In the genomic region with DNA sequence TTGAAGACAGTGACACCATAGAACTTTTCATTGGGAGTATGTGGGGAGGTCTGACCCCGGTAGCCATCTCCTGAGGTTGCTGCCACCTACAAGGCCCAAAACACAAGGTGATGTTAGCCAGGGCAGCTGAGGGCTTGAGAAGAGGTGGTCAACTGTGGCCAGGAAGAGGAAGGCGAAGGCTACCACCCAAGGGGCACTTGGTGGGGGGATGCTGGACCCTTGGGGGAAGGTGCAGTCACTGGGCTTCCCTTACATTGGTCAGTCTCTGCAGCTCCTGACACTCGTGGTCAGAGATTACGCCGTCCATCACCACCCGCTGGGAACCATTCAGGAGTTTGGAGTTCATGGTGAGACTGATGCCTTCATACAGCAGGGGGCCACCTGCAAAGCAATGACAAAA, we compare ENCODE assay signal across 19 cellular contexts. TPM values are rescaled to one million over a fixed set of nuclear protein-coding genes. Genes with fewer than 3 reads are reported as not detected.
A peak's percentile ranks its signal among the peaks of the same experiment; 100 is the strongest.
DNase-seq lines count a peak whose midpoint lies in the region; ATAC-seq and TF ChIP-seq lines count a peak whose summit lies in the region.
"Had no signal": no experiment of that assay in that cellular context is flagged by ENCODE, and none has a peak within 500 bp of the region (broad histone marks: within the 10 kb centered on the region; RNA-seq: fewer than 3 reads in every experiment).

No MANE protein-coding gene starts in this region.

- H3K36me3 Mint-ChIP-seq in activated T-cell treated with anti-CD3 and anti-CD28 coated beads, Interleukin-2, amount 50 U/mL, for 24 hours (ENCODE audit: low read depth): peaks cover 90% of the 10 kb centered on the region
- peaks cover 13 to 28% of the 10 kb centered on the region in 2 donors for H3K36me3 Mint-ChIP-seq in activated T-cell treated with anti-CD3 and anti-CD28 coated beads, Interleukin-2, amount 50 U/mL, for 72 hours (ENCODE audit: insufficient read depth in 2 of 2)
- H3K36me3 Mint-ChIP-seq in HFFc6 (ENCODE audit: low read depth) (peaks cover 69% of the 10 kb centered on the region), glutamatergic neuron (ENCODE audit: unreplicated experiment) (peaks cover 44% of the 10 kb centered on the region)

- peaks cover 0 to 7% (median 2%) of the 10 kb centered on the region in 4 donors for H3K4me1 ChIP-seq in stomach
- peaks cover 0 to 5% of the 10 kb centered on the region in 2 donors for H3K4me1 ChIP-seq in left lung
- no peaks in the 10 kb centered on the region for H3K4me1 ChIP-seq in prostate gland (replicated peaks)
- H3K4me1 ChIP-seq: BLaER1 had no signal

- H3K27me3 ChIP-seq in stomach (no peaks in the 10 kb centered on the region), left lung (no peaks in the 10 kb centered on the region), prostate gland (replicated peaks; ENCODE audit: insufficient read depth) (no peaks in the 10 kb centered on the region)
- H3K27me3 ChIP-seq: BLaER1 had no signal

- no peaks in the 10 kb centered on the region for H3K27me3 Mint-ChIP-seq in activated T-cell treated with anti-CD3 and anti-CD28 coated beads, Interleukin-2, amount 50 U/mL, for 24 hours
- H3K27me3 Mint-ChIP-seq in activated T-cell treated with anti-CD3 and anti-CD28 coated beads, Interleukin-2, amount 50 U/mL, for 72 hours (ENCODE audit: low read depth): no peaks in the 10 kb centered on the region
- H3K27me3 Mint-ChIP-seq in HFFc6 (ENCODE audit: insufficient read depth) (peaks cover 2% of the 10 kb centered on the region; the same call in 1 of the 2 replicates), glutamatergic neuron (ENCODE audit: unreplicated experiment) (peaks cover 10% of the 10 kb centered on the region)
- H3K27me3 Mint-ChIP-seq: CD4-positive, alpha-beta T cell had no signal

- intact Hi-C loops in stomach (cut with DNase I; ENCODE audit: low total_unique reads): no loop called here
- intact Hi-C loops in left lung (cut with DNase I): no loop called here
- intact Hi-C loops in prostate gland (cut with DNase I): no loop called here

- H3K4me3 ChIP-seq in stomach (no peak overlapping the region), left lung (no peak overlapping the region), prostate gland (no peak overlapping the region)
- H3K4me3 ChIP-seq: BLaER1, GM12878 had no signal

- peak; percentile 9 for DNase-seq in activated T-cell treated with anti-CD3 and anti-CD28 coated beads, Interleukin-2, amount 50 U/mL, for 24 hours
- no peak for DNase-seq in activated T-cell treated with anti-CD3 and anti-CD28 coated beads, Interleukin-2, amount 50 U/mL, for 72 hours
- DNase-seq in HFFc6 (no peak), glutamatergic neuron (no peak), stomach (peak; percentile 16), left lung (no peak), prostate gland (ENCODE audit: low spot score) (no peak)
- DNase-seq: AML-193; Calu3; CD4-positive, alpha-beta T cell; DMS 273 treated with DMSO at 0.1 percent for 48 hours had no signal

- H3K36me3 ChIP-seq in stomach (peaks cover 43 to 94% (median 88%) of the 10 kb centered on the region in 4 donors), left lung (peaks cover 0 to 89% of the 10 kb centered on the region in 2 donors), prostate gland (no peaks in the 10 kb centered on the region)

- H3K9me3 Mint-ChIP-seq in activated T-cell treated with anti-CD3 and anti-CD28 coated beads, Interleukin-2, amount 50 U/mL, for 24 hours: no peaks in the 10 kb centered on the region
- no peaks in the 10 kb centered on the region for H3K9me3 Mint-ChIP-seq in activated T-cell treated with anti-CD3 and anti-CD28 coated beads, Interleukin-2, amount 50 U/mL, for 72 hours
- H3K9me3 Mint-ChIP-seq in HFFc6: no peaks in the 10 kb centered on the region
- H3K9me3 Mint-ChIP-seq in glutamatergic neuron (ENCODE audit: unreplicated experiment): peaks cover 12% of the 10 kb centered on the region
- H3K9me3 Mint-ChIP-seq: CD4-positive, alpha-beta T cell had no signal

- no peak for TF ChIP-seq EP300 in stomach (IDR thresholded peaks at IDR 0.05)

- H3K9me3 ChIP-seq in stomach (no peaks in the 10 kb centered on the region), left lung (no peaks in the 10 kb centered on the region), prostate gland (no peaks in the 10 kb centered on the region)

- 91 to 97% (median 95%) methylated on average over 6 of the region's 6 CpGs for WGBS in stomach, 5 donors
- WGBS in prostate gland: 93% methylated on average over 6 of the region's 6 CpGs

- no peaks in the 10 kb centered on the region for H3K4me1 Mint-ChIP-seq in activated T-cell treated with anti-CD3 and anti-CD28 coated beads, Interleukin-2, amount 50 U/mL, for 24 hours (ENCODE audit: low read depth)
- H3K4me1 Mint-ChIP-seq in activated T-cell treated with anti-CD3 and anti-CD28 coated beads, Interleukin-2, amount 50 U/mL, for 72 hours (ENCODE audit: low read depth): peaks cover 7% of the 10 kb centered on the region
- H3K4me1 Mint-ChIP-seq in HFFc6 (ENCODE audit: low read depth) (peaks cover 22% of the 10 kb centered on the region), glutamatergic neuron (ENCODE audit: low read depth, unreplicated experiment) (peaks cover 7% of the 10 kb centered on the region)

- no peak overlapping the region for H3K27ac ChIP-seq in stomach
- no peak overlapping the region for H3K27ac ChIP-seq in left lung
- H3K27ac ChIP-seq in prostate gland: no peak overlapping the region
- H3K27ac ChIP-seq: 22Rv1, BLaER1 had no signal

- TF ChIP-seq POLR2A in stomach (IDR thresholded peaks at IDR 0.05) (no peak), prostate gland (IDR thresholded peaks at IDR 0.05) (no peak)

- no peak overlapping the region for H3K27ac Mint-ChIP-seq in activated T-cell treated with anti-CD3 and anti-CD28 coated beads, Interleukin-2, amount 50 U/mL, for 24 hours
- H3K27ac Mint-ChIP-seq in activated T-cell treated with anti-CD3 and anti-CD28 coated beads, Interleukin-2, amount 50 U/mL, for 72 hours: no peak overlapping the region
- H3K27ac Mint-ChIP-seq in HFFc6 (peak overlapping the region; percentile 27; the same call in 1 of the 2 replicates), glutamatergic neuron (ENCODE audit: unreplicated experiment) (peak overlapping the region; percentile 48)
- H3K27ac Mint-ChIP-seq: CD4-positive, alpha-beta T cell had no signal

- TF ChIP-seq CTCF in HFFc6 (IDR thresholded peaks at IDR 0.05) (no peak), glutamatergic neuron (IDR thresholded peaks at IDR 0.05; ENCODE audit: partially characterized antibody, unreplicated experiment) (no peak), stomach (IDR thresholded peaks at IDR 0.05) (no peak), left lung (IDR thresholded peaks at IDR 0.05) (no peak), prostate gland (IDR thresholded peaks at IDR 0.05) (no peak)

- ATAC-seq in activated T-cell treated with anti-CD3 and anti-CD28 coated beads, Interleukin-2, amount 50 U/mL, for 72 hours (replicated peaks in 1 of 2): no peak
- ATAC-seq in left lung (no peak), SK-N-SH treated with all-trans-retinoic acid at 6 μM for 48 hours (no peak)
- ATAC-seq: GM12878, HCT116 had no signal

- H3K4me3 Mint-ChIP-seq in activated T-cell treated with anti-CD3 and anti-CD28 coated beads, Interleukin-2, amount 50 U/mL, for 24 hours: no peak overlapping the region
- H3K4me3 Mint-ChIP-seq in activated T-cell treated with anti-CD3 and anti-CD28 coated beads, Interleukin-2, amount 50 U/mL, for 72 hours: no peak overlapping the region
- H3K4me3 Mint-ChIP-seq in HFFc6 (no peak overlapping the region), glutamatergic neuron (ENCODE audit: unreplicated experiment) (no peak overlapping the region)
- H3K4me3 Mint-ChIP-seq: CD4-positive, alpha-beta T cell had no signal

TF ChIP-seq in SK-N-SH treated with all-trans-retinoic acid at 6 μM for 48 hours, 23 proteins besides CTCF, POLR2A, EP300 and RAD21 (continues in another document):
- no peak for TF ChIP-seq ZNF565 (CRISPR knock-in tag; conservative IDR thresholded peaks at IDR 0.05; ENCODE audit: low read depth)

RNA-seq across cellular contexts. Expression of gene CLDN19, which starts 12.2 kb away (rescaled TPM):
- not detected for total RNA-seq in activated T-cell treated with anti-CD3 and anti-CD28 coated beads, Interleukin-2, amount 50 U/mL, for 72 hours
- total RNA-seq in HFFc6 (2021; fragmentation: NEBNext Ultra II Directional; extraction: Animal tissue kit (Norgen Biotek cat#: 25700)): not detected
- not detected for total RNA-seq in glutamatergic neuron (ENCODE audit: unreplicated experiment)
- under 1 TPM in 1 of 5 donors, not detected in 4; 0.37 TPM for total RNA-seq in stomach
- not detected for polyA plus RNA-seq in stomach
- not detected for total RNA-seq in left lung
- 1 to 10 TPM; 1.1 to 1.5 TPM for total RNA-seq in prostate gland
- total RNA-seq: A673; Calu3; CD4-positive, alpha-beta T cell; Daoy; GM12878; HT1080 had no signal
- polyA plus RNA-seq: GM12878 had no signal

RNA-seq across cellular contexts. Expression of gene P3H1, which starts 14.5 kb away (rescaled TPM):
- total RNA-seq in activated T-cell treated with anti-CD3 and anti-CD28 coated beads, Interleukin-2, amount 50 U/mL, for 72 hours: 10 to 100 TPM; 32.6 to 36.0 TPM
- total RNA-seq in HFFc6 (2021; fragmentation: NEBNext Ultra II Directional; extraction: Animal tissue kit (Norgen Biotek cat#: 25700)): 100 to 1,000 TPM; 115 to 169 (median 126) TPM
- total RNA-seq in glutamatergic neuron (ENCODE audit: unreplicated experiment) (86.0 TPM), stomach (10 to 100 TPM; 17.8 to 78.2 (median 43.0) TPM), left lung (10 to 100 TPM; 47.4 to 76.1 TPM), prostate gland (10 to 100 TPM; 21.0 to 52.1 TPM)
- 10 to 100 TPM in 2 of 3 donors, 1 to 10 TPM in 1; 5.0 to 18.2 (median 13.4) TPM for polyA plus RNA-seq in stomach

RNA-seq across cellular contexts. Expression of gene C1orf50, which starts 14.8 kb away (rescaled TPM):
- 10 to 100 TPM; 11.7 to 12.2 TPM for total RNA-seq in activated T-cell treated with anti-CD3 and anti-CD28 coated beads, Interleukin-2, amount 50 U/mL, for 72 hours
- 1 to 10 TPM; 4.9 to 8.8 (median 6.0) TPM for total RNA-seq in HFFc6 (2021; fragmentation: NEBNext Ultra II Directional; extraction: Animal tissue kit (Norgen Biotek cat#: 25700))
- total RNA-seq in glutamatergic neuron (ENCODE audit: unreplicated experiment) (21.6 TPM), stomach (1 to 10 TPM in 2 of 5 donors, under 1 TPM in 1, not detected in 2; 0.89 to 6.7 (median 6.1) TPM), left lung (1 to 10 TPM; 4.3 to 6.9 TPM), prostate gland (1 to 10 TPM; 3.3 to 3.6 TPM)
- 1 to 10 TPM; 3.9 to 6.0 (median 4.1) TPM for polyA plus RNA-seq in stomach

RNA-seq across cellular contexts. Expression of gene TMEM269, which starts 32.5 kb away (rescaled TPM):
- 1 to 10 TPM in 1 of 2 donors, under 1 TPM in 1; 0.81 to 1.9 TPM for total RNA-seq in activated T-cell treated with anti-CD3 and anti-CD28 coated beads, Interleukin-2, amount 50 U/mL, for 72 hours
- total RNA-seq in HFFc6 (2021; fragmentation: NEBNext Ultra II Directional; extraction: Animal tissue kit (Norgen Biotek cat#: 25700)): not detected
- total RNA-seq in glutamatergic neuron (ENCODE audit: unreplicated experiment) (0.32 TPM), stomach (under 1 TPM in 1 of 5 donors, not detected in 4; 0.55 TPM), left lung (under 1 TPM in 1 of 2 donors, not detected in 1; 0.17 TPM), prostate gland (under 1 TPM; 0.14 to 0.62 TPM)
- polyA plus RNA-seq in stomach: under 1 TPM in 1 of 3 donors, not detected in 2; 0.03 TPM
- total RNA-seq: Daoy, HT1080 had no signal

Comparison
In these comparisons a context has a peak if more than half of its experiments do, and no peak if none do; other contexts are left out.
1. DNase-seq: peak in activated T-cell treated with anti-CD3 and anti-CD28 coated beads, Interleukin-2, amount 50 U/mL, for 24 hours (single experiment) and stomach (single experiment); none in activated T-cell treated with anti-CD3 and anti-CD28 coated beads, Interleukin-2, amount 50 U/mL, for 72 hours (0 of 2), HFFc6 (single experiment), glutamatergic neuron (single experiment), left lung (0 of 2) and prostate gland (single experiment).
2. H3K27ac Mint-ChIP-seq: peak in HFFc6 (single experiment) and glutamatergic neuron (single experiment); none in activated T-cell treated with anti-CD3 and anti-CD28 coated beads, Interleukin-2, amount 50 U/mL, for 24 hours (single experiment) and activated T-cell treated with anti-CD3 and anti-CD28 coated beads, Interleukin-2, amount 50 U/mL, for 72 hours (single experiment).